6 cellular contexts compared by ENCODE assay signal in genomic region chr1:152654110-152654509, GRCh38. TPM values are rescaled to one million over a fixed set of nuclear protein-coding genes. Genes with fewer than 3 reads are reported as not detected.
A peak's percentile ranks its signal among the peaks of the same experiment; 100 is the strongest.
DNase-seq lines count a peak whose midpoint lies in the region; ATAC-seq and TF ChIP-seq lines count a peak whose summit lies in the region.

No MANE protein-coding gene starts in this region.

- H3K36me3 Mint-ChIP-seq in activated CD4-positive, alpha-beta memory T cell treated with anti-CD3 and anti-CD28 coated beads, Interleukin-2, amount 10 ng/mL, durations not matched to agents 7 days and 5 days (ENCODE audit: low read depth): no peaks in the 10 kb centered on the region

- CTCF ChIA-PET in activated CD4-positive, alpha-beta memory T cell treated with anti-CD3 and anti-CD28 coated beads, Interleukin-2, amount 10 ng/mL, durations not matched to agents 7 days and 5 days (lab: Charles Lee): interaction anchor here (0.6 to 2.2 kb wide), 13 partner anchors 8 to 272 kb away, joined by 3 to 8 read pairs (median 4); partner anchors contain the start of gene LCE2D

- no peaks in the 10 kb centered on the region for H3K4me1 ChIP-seq in upper lobe of left lung

- H3K4me3 Mint-ChIP-seq in activated CD4-positive, alpha-beta memory T cell treated with anti-CD3 and anti-CD28 coated beads, Interleukin-2, amount 10 ng/mL, durations not matched to agents 7 days and 5 days: no peak overlapping the region

- no peaks in the 10 kb centered on the region for H3K36me3 ChIP-seq in upper lobe of left lung

- no peak for TF ChIP-seq EP300 in upper lobe of left lung (IDR thresholded peaks at IDR 0.05)

- H3K4me3 ChIP-seq in upper lobe of left lung: no peak overlapping the region

- no peak overlapping the region for H3K27ac ChIP-seq in upper lobe of left lung

- no peaks in the 10 kb centered on the region for H3K9me3 ChIP-seq in upper lobe of left lung

- POLR2A ChIA-PET in activated CD4-positive, alpha-beta memory T cell treated with anti-CD3 and anti-CD28 coated beads, Interleukin-2, amount 10 ng/mL, durations not matched to agents 7 days and 5 days (lab: Charles Lee): no interaction called here

- TF ChIP-seq CTCF in upper lobe of left lung (IDR thresholded peaks at IDR 0.05): peak in 4 of 6 experiments; percentile 16 to 46 (median 23)

- peaks cover 15% of the 10 kb centered on the region for H3K27me3 Mint-ChIP-seq in activated CD4-positive, alpha-beta memory T cell treated with anti-CD3 and anti-CD28 coated beads, Interleukin-2, amount 10 ng/mL, durations not matched to agents 7 days and 5 days

- ATAC-seq in upper lobe of left lung (ENCODE audit: low FRiP score in 2 of 2): peak in 1 of 2 donors; percentile 56

- H3K9me3 Mint-ChIP-seq in activated CD4-positive, alpha-beta memory T cell treated with anti-CD3 and anti-CD28 coated beads, Interleukin-2, amount 10 ng/mL, durations not matched to agents 7 days and 5 days: no peaks in the 10 kb centered on the region

- H3K27ac Mint-ChIP-seq in activated CD4-positive, alpha-beta memory T cell treated with anti-CD3 and anti-CD28 coated beads, Interleukin-2, amount 10 ng/mL, durations not matched to agents 7 days and 5 days: no peak overlapping the region

- 29 to 36% methylated on average over 10 of the region's 10 CpGs for WGBS in upper lobe of left lung, 2 donors

- no peaks in the 10 kb centered on the region for H3K4me1 Mint-ChIP-seq in activated CD4-positive, alpha-beta memory T cell treated with anti-CD3 and anti-CD28 coated beads, Interleukin-2, amount 10 ng/mL, durations not matched to agents 7 days and 5 days

- TF ChIP-seq POLR2A in upper lobe of left lung (IDR thresholded peaks at IDR 0.05): no peak

- DNase-seq in ELF-1 (ENCODE audit: low read depth, low spot score): peak; percentile 81
- peak; percentile 26 for DNase-seq in NCI-H1048 (lab: John Stamatoyannopoulos, UW)
- DNase-seq in activated CD4-positive, alpha-beta memory T cell treated with anti-CD3 and anti-CD28 coated beads, Interleukin-2, amount 10 ng/mL, durations not matched to agents 7 days and 5 days: peak; percentile 61
- peak; percentile 55 for DNase-seq in iPS-NIHi11 (ENCODE audit: low spot score)
- no peak for DNase-seq in upper lobe of left lung
- DNase-seq in cerebellum (ENCODE audit: low spot score): no peak

- no peaks in the 10 kb centered on the region for H3K27me3 ChIP-seq in upper lobe of left lung

RNA-seq across cellular contexts. Expression of gene LCE2D, which starts 9.1 kb away (rescaled TPM):
- not detected for total RNA-seq in activated CD4-positive, alpha-beta memory T cell treated with anti-CD3 and anti-CD28 coated beads, Interleukin-2, amount 10 ng/mL, durations not matched to agents 7 days and 5 days
- total RNA-seq in upper lobe of left lung (not detected), cerebellum (not detected)

RNA-seq across cellular contexts. Expression of gene LCE2C, which starts 21.0 kb away (rescaled TPM):
- total RNA-seq in activated CD4-positive, alpha-beta memory T cell treated with anti-CD3 and anti-CD28 coated beads, Interleukin-2, amount 10 ng/mL, durations not matched to agents 7 days and 5 days: not detected
- total RNA-seq in upper lobe of left lung (not detected), cerebellum (not detected)

RNA-seq across cellular contexts. Expression of gene LCE3A, which starts 31.2 kb away (rescaled TPM):
- total RNA-seq in activated CD4-positive, alpha-beta memory T cell treated with anti-CD3 and anti-CD28 coated beads, Interleukin-2, amount 10 ng/mL, durations not matched to agents 7 days and 5 days: not detected
- total RNA-seq in upper lobe of left lung (not detected), cerebellum (not detected)

RNA-seq across cellular contexts. Expression of gene LCE2B, which starts 31.8 kb away (rescaled TPM):
- not detected for total RNA-seq in activated CD4-positive, alpha-beta memory T cell treated with anti-CD3 and anti-CD28 coated beads, Interleukin-2, amount 10 ng/mL, durations not matched to agents 7 days and 5 days
- not detected for total RNA-seq in upper lobe of left lung
- not detected for total RNA-seq in cerebellum

RNA-seq across cellular contexts. Expression of gene LCE3B, which starts 40.5 kb away (rescaled TPM):
- total RNA-seq in activated CD4-positive, alpha-beta memory T cell treated with anti-CD3 and anti-CD28 coated beads, Interleukin-2, amount 10 ng/mL, durations not matched to agents 7 days and 5 days: not detected
- total RNA-seq in upper lobe of left lung: not detected
- total RNA-seq in cerebellum: not detected

Comparison
In these comparisons a context has a peak if more than half of its experiments do, and no peak if none do; other contexts are left out.
1. DNase-seq: peak in ELF-1 (single experiment), NCI-H1048 (single experiment), activated CD4-positive, alpha-beta memory T cell treated with anti-CD3 and anti-CD28 coated beads, Interleukin-2, amount 10 ng/mL, durations not matched to agents 7 days and 5 days (single experiment) and iPS-NIHi11 (single experiment); none in upper lobe of left lung (0 of 2) and cerebellum (single experiment).